Comparison of ENCODE assay signal across 11 cellular contexts in the genomic region with DNA sequence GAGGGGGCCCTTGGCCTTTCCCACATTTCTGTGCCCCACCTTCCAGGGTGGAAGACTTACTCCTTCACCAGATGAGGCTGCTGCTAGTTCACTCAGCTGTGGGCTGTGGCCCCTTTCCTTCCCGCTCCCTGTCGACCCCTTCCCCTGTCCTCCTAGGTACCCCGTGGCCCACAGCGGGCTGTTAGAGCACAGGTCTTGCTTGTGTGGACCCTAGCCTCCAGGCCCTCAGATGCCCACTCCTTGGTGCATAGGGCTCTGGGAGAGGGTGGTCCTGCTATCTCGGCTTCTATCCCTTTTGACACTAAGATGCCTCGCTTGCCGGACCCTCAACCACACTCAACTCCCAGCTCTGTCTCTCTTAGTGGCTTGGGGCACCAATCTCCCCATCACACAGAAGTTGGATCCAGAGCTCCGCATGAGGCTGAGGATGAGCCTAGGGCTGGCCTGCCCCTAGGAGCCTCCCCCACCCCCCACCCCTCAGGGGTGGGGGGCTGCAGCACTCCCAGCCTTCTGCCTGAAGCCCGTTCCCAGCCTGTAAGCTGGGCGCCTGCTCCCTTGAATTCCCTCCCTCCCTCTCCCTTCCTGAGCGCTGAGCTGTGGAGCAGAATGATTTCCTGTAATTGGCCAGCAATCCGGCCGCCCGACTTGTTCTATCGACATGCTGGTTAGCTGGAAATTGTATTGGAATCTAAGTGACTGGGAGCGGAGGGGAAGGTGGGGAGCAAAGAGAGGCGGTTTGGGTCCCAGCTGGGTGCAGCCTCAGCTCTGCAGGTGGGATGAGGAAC. TPM values are rescaled to one million over a fixed set of nuclear protein-coding genes. Genes with fewer than 3 reads are reported as not detected.
DNase-seq lines count a peak whose midpoint lies in the region; ATAC-seq, FAIRE-seq and TF ChIP-seq lines count a peak whose summit lies in the region.
"Had no signal": no experiment of that assay in that cellular context is flagged by ENCODE, and none has a peak within 500 bp of the region (broad histone marks: within the 10 kb centered on the region; RNA-seq: fewer than 3 reads in every experiment).

No MANE protein-coding gene starts in this region.

- POLR2A ChIA-PET in endothelial cell of umbilical vein (lab: Charles Lee): interaction anchor here (0.8 to 1.3 kb wide), 3 partner anchors 99 to 245 kb away, joined by 3 to 5 read pairs (median 3); no protein-coding TSS in a partner anchor

- H3K27me3 ChIP-seq in HUES48 (ENCODE audit: control insufficient read depth, insufficient read depth, low read length) (peaks cover 43% of the 10 kb centered on the region), endothelial cell of umbilical vein (ENCODE audit: control insufficient read depth in 2 of 2, insufficient read depth in 2 of 2, low read length in 2 of 2) (no peaks in the 10 kb centered on the region)

- ATAC-seq in naive B cell (ENCODE audit: low read depth in 2 of 2) (no peak), HG03175 (IDR thresholded peaks at IDR 0.05; ENCODE audit: unreplicated experiment) (no peak), GM18502 (IDR thresholded peaks at IDR 0.05; ENCODE audit: poor library complexity, unreplicated experiment) (no peak), HG02623 (IDR thresholded peaks at IDR 0.05; ENCODE audit: unreplicated experiment) (no peak)

- no peaks in the 10 kb centered on the region for H3K79me2 ChIP-seq in endothelial cell of umbilical vein (ENCODE audit: control insufficient read depth, insufficient read depth, low read length)

- no peak overlapping the region for H3K4me2 ChIP-seq in endothelial cell of umbilical vein (ENCODE audit: insufficient read depth, low read length)

- CTCF ChIA-PET in endothelial cell of umbilical vein (lab: Charles Lee): interaction anchor here (0.6 to 13.8 kb wide), 33 partner anchors 9 to 267 kb away, joined by 3 to 331 read pairs (median 5); partner anchors contain the start of genes ACBD4, C1QL1, DCAKD and EFTUD2

- peaks cover 0 to 14% of the 10 kb centered on the region in 2 donors for H3K36me3 Mint-ChIP-seq in naive B cell

- no peak overlapping the region for H2AFZ ChIP-seq in endothelial cell of umbilical vein (ENCODE audit: low read depth, low read length)

- no peaks in the 10 kb centered on the region for H3K9me3 Mint-ChIP-seq in naive B cell

- peak overlapping the region in 6 of 8 donors; percentile 26 to 88 (median 80) for H3K4me3 Mint-ChIP-seq in naive B cell

- peaks cover 20% of the 10 kb centered on the region for H3K4me1 ChIP-seq in HUES48 (ENCODE audit: control insufficient read depth, insufficient read depth, low read length)
- peaks cover 17% of the 10 kb centered on the region for H3K4me1 ChIP-seq in endothelial cell of umbilical vein (ENCODE audit: control insufficient read depth, extremely low read depth, insufficient read depth, low read length)

- TF ChIP-seq POLR2A in endothelial cell of umbilical vein (IDR thresholded peaks at IDR 0.05; ENCODE audit: low read depth, low read length): no peak

- BruUV-seq in endothelial cell of umbilical vein (replicated peaks; lab: Mats Ljungman, UMichigan): no TSS peak

- no peak for TF ChIP-seq CTCF in endothelial cell of umbilical vein (IDR thresholded peaks at IDR 0.05; ENCODE audit: extremely low read depth in 1 of 2, insufficient read depth in 1 of 2, low read depth in 1 of 2, low read length in 2 of 2)

- peaks cover 14% of the 10 kb centered on the region for H3K36me3 ChIP-seq in HUES48 (ENCODE audit: control insufficient read depth, insufficient read depth, low read length)
- H3K36me3 ChIP-seq in endothelial cell of umbilical vein (ENCODE audit: control insufficient read depth in 2 of 2, extremely low read depth in 1 of 2, insufficient read depth in 2 of 2, low read length in 2 of 2): peaks cover 0 to 2% of the 10 kb centered on the region in 2 experiments

- no peaks in the 10 kb centered on the region for H3K9me1 ChIP-seq in endothelial cell of umbilical vein (replicated peaks; ENCODE audit: control insufficient read depth, extremely low read depth, insufficient read depth, low read length)

- H3K9ac ChIP-seq in HUES48 (ENCODE audit: low read depth, low read length) (no peak overlapping the region), endothelial cell of umbilical vein (replicated peaks; ENCODE audit: extremely low read depth, insufficient read depth, low read length) (no peak overlapping the region)
- H3K9ac ChIP-seq: SK-N-SH had no signal

- no peak overlapping the region for H3K27ac Mint-ChIP-seq in naive B cell

- H3K4me3 ChIP-seq in HUES48 (ENCODE audit: low read depth, low read length) (peak overlapping the region; percentile 36), endothelial cell of umbilical vein (replicated peaks in 1 of 3; ENCODE audit: insufficient read depth in 1 of 3, low read depth in 1 of 3, low read length in 3 of 3) (no peak overlapping the region)

- intact Hi-C loops in endothelial cell of umbilical vein (cut with micrococcal nuclease): loop anchor here (2.0 kb wide), 1 partner anchor 112 kb away; the partner anchor contains the start of gene PLCD3

- dilution Hi-C loops in endothelial cell of umbilical vein (cut with MboI; ENCODE audit: extremely low pct_ligation_motif_present, low sequenced_read_pairs): no loop called here

- H4K20me1 ChIP-seq in endothelial cell of umbilical vein (replicated peaks; ENCODE audit: control insufficient read depth, extremely low read depth, insufficient read depth, low read length): no peaks in the 10 kb centered on the region

- peaks cover 41 to 53% (median 52%) of the 10 kb centered on the region in 3 donors for H3K27me3 Mint-ChIP-seq in naive B cell

- peaks cover 19 to 23% (median 23%) of the 10 kb centered on the region in 3 donors for H3K4me1 Mint-ChIP-seq in naive B cell

- peak; percentile 46 for DNase-seq in AG08396 (ENCODE audit: low spot score)
- peak; percentile 64 for DNase-seq in endothelial cell of umbilical vein (ENCODE audit: low read depth, low spot score)
- DNase-seq in naive B cell: no peak
- DNase-seq in NCI-H1436 treated with DMSO at 0.1 percent for 48 hours (lab: John Stamatoyannopoulos, UW): no peak
- DNase-seq: activated naive CD4-positive, alpha-beta T cell treated with anti-CD3 and anti-CD28 coated beads, Interleukin-2, amount 50 U/mL, for 16 hours; SK-N-SH had no signal

- no peaks in the 10 kb centered on the region for H3K9me3 ChIP-seq in HUES48 (ENCODE audit: control insufficient read depth, insufficient read depth, low read length)
- no peaks in the 10 kb centered on the region for H3K9me3 ChIP-seq in endothelial cell of umbilical vein (replicated peaks; ENCODE audit: control insufficient read depth, insufficient read depth, low read length)
- H3K9me3 ChIP-seq: SK-N-SH had no signal

- peak; percentile 88 for FAIRE-seq in endothelial cell of umbilical vein (lab: Jason Lieb, UNC)
- FAIRE-seq: keratinocyte had no signal

- no peak overlapping the region for H3K27ac ChIP-seq in HUES48 (ENCODE audit: low read depth, low read length)
- H3K27ac ChIP-seq in endothelial cell of umbilical vein (ENCODE audit: insufficient read depth, low read depth, low read length): no peak overlapping the region

TF ChIP-seq in endothelial cell of umbilical vein, 7 proteins besides CTCF, POLR2A, EP300 and RAD21 (continues in another document):
- TF ChIP-seq GATA2 (IDR thresholded peaks at IDR 0.05; ENCODE audit: insufficient read depth, insufficient read length, low read depth, low read length): no peak
- no peak for TF ChIP-seq EZH2 (IDR thresholded peaks at IDR 0.05; ENCODE audit: borderline replicate concordance, low read depth, low read length, severe bottlenecking)
- TF ChIP-seq, protein P1, sequence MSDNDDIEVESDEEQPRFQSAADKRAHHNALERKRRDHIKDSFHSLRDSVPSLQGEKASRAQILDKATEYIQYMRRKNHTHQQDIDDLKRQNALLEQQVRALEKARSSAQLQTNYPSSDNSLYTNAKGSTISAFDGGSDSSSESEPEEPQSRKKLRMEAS (IDR thresholded peaks at IDR 0.05; ENCODE audit: insufficient read depth, insufficient read length): no peak
- TF ChIP-seq JUN (IDR thresholded peaks at IDR 0.05; ENCODE audit: borderline replicate concordance, insufficient read depth, insufficient read length, low read depth): no peak
- no peak for TF ChIP-seq FOS (IDR thresholded peaks at IDR 0.05; ENCODE audit: borderline replicate concordance, insufficient read depth, low read length)
- TF ChIP-seq POLR2AphosphoS5 (IDR thresholded peaks at IDR 0.05; ENCODE audit: insufficient read depth, low read depth, low read length): no peak

RNA-seq across cellular contexts. Expression of gene DCAKD, which starts 30.9 kb away (rescaled TPM):
- 29.0 and 30.8 TPM in 2 replicates for total RNA-seq in endothelial cell of umbilical vein
- polyA plus RNA-seq in endothelial cell of umbilical vein: 36.5 and 39.1 TPM in 2 replicates
- polyA plus RNA-seq in endothelial cell of umbilical vein (2011; cell fraction: cytosol; rRNA removed): 23.9 and 26.3 TPM in 2 replicates
- 21.6 and 23.1 TPM in 2 replicates for polyA plus RNA-seq in endothelial cell of umbilical vein (2011; cell fraction: nucleus; rRNA removed)
- polyA plus RNA-seq in endothelial cell of umbilical vein (2012): 22.9 and 33.4 TPM in 2 replicates
- polyA minus RNA-seq in endothelial cell of umbilical vein: 36.0 and 40.5 TPM in 2 replicates
- 21.4 TPM for polyA minus RNA-seq in endothelial cell of umbilical vein (2011; cell fraction: cytosol; rRNA and poly(A)+ RNA removed)
- polyA minus RNA-seq in endothelial cell of umbilical vein (2011; cell fraction: nucleus; rRNA and poly(A)+ RNA removed): 11.1 and 17.6 TPM in 2 replicates
- 10 to 100 TPM in 4 of 6 donors, 1 to 10 TPM in 2; 3.1 to 15.5 (median 11.1) TPM for polyA plus RNA-seq in naive B cell (ENCODE audit: low read depth in 6 of 6)

RNA-seq across cellular contexts. Expression of gene NMT1, which starts 40.6 kb away (rescaled TPM):
- total RNA-seq in endothelial cell of umbilical vein: 126 and 135 TPM in 2 replicates
- polyA plus RNA-seq in endothelial cell of umbilical vein (25.7 and 37.6 TPM in 2 replicates), naive B cell (ENCODE audit: low read depth in 6 of 6) (10 to 100 TPM; 29.2 to 98.6 (median 55.5) TPM)
- polyA plus RNA-seq in endothelial cell of umbilical vein (2011; cell fraction: cytosol; rRNA removed): 36.0 and 37.3 TPM in 2 replicates
- polyA plus RNA-seq in endothelial cell of umbilical vein (2011; cell fraction: nucleus; rRNA removed): 60.2 and 64.7 TPM in 2 replicates
- 101 and 108 TPM in 2 replicates for polyA plus RNA-seq in endothelial cell of umbilical vein (2012)
- polyA minus RNA-seq in endothelial cell of umbilical vein: 64.6 and 73.8 TPM in 2 replicates
- 88.1 TPM for polyA minus RNA-seq in endothelial cell of umbilical vein (2011; cell fraction: cytosol; rRNA and poly(A)+ RNA removed)
- 54.0 and 57.5 TPM in 2 replicates for polyA minus RNA-seq in endothelial cell of umbilical vein (2011; cell fraction: nucleus; rRNA and poly(A)+ RNA removed)

RNA-seq across cellular contexts. Expression of gene C1QL1, which starts 52.4 kb away (rescaled TPM):
- 0.35 TPM in 2 replicates for total RNA-seq in endothelial cell of umbilical vein
- polyA plus RNA-seq in endothelial cell of umbilical vein (0.72 and 0.75 TPM in 2 replicates), naive B cell (ENCODE audit: low read depth in 6 of 6) (not detected)
- 0.22 and 0.34 TPM in 2 replicates for polyA plus RNA-seq in endothelial cell of umbilical vein (2011; cell fraction: cytosol; rRNA removed)
- polyA plus RNA-seq in endothelial cell of umbilical vein (2011; cell fraction: nucleus; rRNA removed): not detected in 2 replicates
- 0.17 and 1.1 TPM in 2 replicates for polyA plus RNA-seq in endothelial cell of umbilical vein (2012)
- not detected in 2 replicates for polyA minus RNA-seq in endothelial cell of umbilical vein
- 1.7 TPM for polyA minus RNA-seq in endothelial cell of umbilical vein (2011; cell fraction: cytosol; rRNA and poly(A)+ RNA removed)
- polyA minus RNA-seq in endothelial cell of umbilical vein (2011; cell fraction: nucleus; rRNA and poly(A)+ RNA removed): not detected in 2 replicates

Comparison
In these comparisons a context has a peak if more than half of its experiments do, and no peak if none do; other contexts are left out.
1. DNase-seq: peak in AG08396 (single experiment) and endothelial cell of umbilical vein (single experiment); none in naive B cell (single experiment) and NCI-H1436 treated with DMSO at 0.1 percent for 48 hours (single experiment).